8 cellular contexts compared by ENCODE assay signal in the genomic region with DNA sequence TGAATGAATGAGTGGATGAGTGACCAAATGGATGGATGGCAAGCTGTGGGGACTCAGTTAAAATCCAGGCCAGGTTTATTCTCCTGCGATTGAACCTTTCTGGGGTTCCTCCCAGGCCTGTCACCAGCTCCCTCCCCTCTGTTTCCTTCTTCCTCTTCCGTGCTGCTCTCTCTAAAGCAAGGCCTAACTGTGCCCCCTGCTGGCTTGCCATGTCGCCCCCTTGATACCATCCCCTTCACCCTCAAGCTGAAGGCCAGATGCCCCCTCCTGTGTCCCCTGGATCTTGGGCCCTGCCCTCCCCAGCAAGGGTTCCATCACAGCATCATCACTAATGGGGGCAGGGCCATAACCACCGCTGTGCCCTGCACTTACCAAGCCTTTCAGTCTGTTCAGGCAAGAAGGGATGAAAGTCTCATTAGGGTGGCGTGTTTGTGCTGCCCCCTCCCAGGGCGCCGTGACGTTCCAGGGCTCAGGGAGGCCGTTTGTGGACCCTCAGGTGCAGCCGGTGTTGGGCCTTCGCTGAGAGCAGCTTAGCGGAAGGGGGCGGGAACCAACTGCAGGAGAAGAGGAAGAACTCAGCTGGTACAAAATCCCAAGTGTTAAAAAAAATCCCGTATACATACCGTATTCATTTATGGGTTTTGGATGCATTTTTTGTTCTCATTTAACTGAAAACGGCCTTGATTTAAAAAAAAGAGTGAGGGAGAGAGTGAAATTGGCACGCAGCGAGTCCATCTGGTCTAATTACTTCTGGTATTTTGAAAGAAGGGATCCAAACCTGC.
A peak's percentile ranks its signal among the peaks of the same experiment; 100 is the strongest.
DNase-seq lines count a peak whose midpoint lies in the region; ATAC-seq and TF ChIP-seq lines count a peak whose summit lies in the region.

No MANE protein-coding gene starts in this region.

- no peaks in the 10 kb centered on the region for H3K9me3 ChIP-seq in thymus (ENCODE audit: control insufficient read depth)

- H3K27me3 ChIP-seq in thymus (ENCODE audit: control insufficient read depth, insufficient read depth), result no peaks in the 10 kb centered on the region

- intact Hi-C loops in left colon (cut with DNase I, micrococcal nuclease), result no loop called here

- peak; percentile 32 for DNase-seq in activated gamma-delta T cell treated with Interleukin-2 at 50 U/mL for 16 hours
- no peak for DNase-seq in activated gamma-delta T cell (lab: John Stamatoyannopoulos, UW)
- peak; percentile 54 for DNase-seq in NCI-H69 (lab: John Stamatoyannopoulos, UW)
- no peak for DNase-seq in epithelial cell of esophagus (ENCODE audit: low read depth)
- no peak for DNase-seq in left colon

- H3K4me1 ChIP-seq in thymus (ENCODE audit: control insufficient read depth, insufficient read depth, low read length), result peaks cover 11% of the 10 kb centered on the region

- ATAC-seq in GM18517 (IDR thresholded peaks at IDR 0.05; ENCODE audit: unreplicated experiment), result no peak
- ATAC-seq in GM18867 (IDR thresholded peaks at IDR 0.05; ENCODE audit: unreplicated experiment), result no peak
- ATAC-seq in left colon, result no peak

- TF ChIP-seq CTCF in epithelial cell of esophagus (IDR thresholded peaks at IDR 0.05; ENCODE audit: insufficient read depth, low read depth, low read length, missing control alignments), result peak; percentile 12

- H3K4me3 ChIP-seq in epithelial cell of esophagus (ENCODE audit: low read length) (no peak overlapping the region), thymus (ENCODE audit: low read length) (peak overlapping the region; percentile 24)

- 16% methylated on average over 18 of the region's 18 CpGs for WGBS in thymus

- no peaks in the 10 kb centered on the region for H3K36me3 ChIP-seq in thymus (ENCODE audit: control insufficient read depth, insufficient read depth)

- H3K27ac ChIP-seq in thymus (ENCODE audit: low read depth), result peak overlapping the region; percentile 61

Comparison
In these comparisons a context has a peak if more than half of its experiments do, and no peak if none do; other contexts are left out.
1. DNase-seq: peak in activated gamma-delta T cell treated with Interleukin-2 at 50 U/mL for 16 hours (single experiment) and NCI-H69 (single experiment); none in activated gamma-delta T cell (single experiment), epithelial cell of esophagus (single experiment) and left colon (0 of 2).